Comparison of ENCODE assay signal across 17 cellular contexts in the genomic region with DNA sequence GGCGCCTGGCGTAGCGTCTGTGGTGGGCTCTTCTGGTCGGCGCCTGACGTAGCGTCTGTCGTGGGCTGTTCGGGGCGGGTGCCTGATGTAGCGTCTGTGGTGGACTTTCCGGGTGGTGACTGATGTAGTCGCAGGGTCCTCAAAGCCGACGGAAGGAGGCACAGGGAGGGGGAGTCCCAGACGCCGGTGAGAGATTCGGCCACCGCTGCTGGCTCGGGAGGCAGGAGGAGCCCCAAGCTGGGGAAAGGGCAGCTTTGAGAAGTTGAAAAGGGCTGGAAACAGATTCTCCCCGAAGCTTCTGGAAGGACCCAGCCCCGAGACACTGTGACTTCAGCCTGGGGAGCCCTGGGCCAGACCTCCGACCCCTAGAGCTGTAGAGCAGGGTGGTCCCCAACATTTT.
"Had no signal": no experiment of that assay in that cellular context is flagged by ENCODE, and none has a peak within 500 bp of the region (broad histone marks: within the 10 kb centered on the region; RNA-seq: fewer than 3 reads in every experiment).

No MANE protein-coding gene starts in this region.

- DNase-seq: activated naive CD4-positive, alpha-beta T cell treated with anti-CD3 and anti-CD28 coated beads for 36 hours; activated naive CD8-positive, alpha-beta T cell treated with anti-CD3 and anti-CD28 coated beads, Interleukin-2, amount 10 ng/mL, durations not matched to agents 7 days and 5 days; amniotic stem cell; cerebellar nuclear complex; cortex of kidney; endodermal cell; esophagus squamous epithelium; left cardiac atrium; mesendoderm; naive B cell; occipital lobe; retina; stimulated activated CD4-positive, alpha-beta T cell treated with anti-CD3 and anti-CD28 coated beads, Interleukin-12 subunit alpha, Interleukin-12 subunit beta, amount 100 ng/mL, for 4 hours; transverse colon; uterus had no signal

- ATAC-seq: gastrocnemius medialis, left cardiac atrium, WTC11 had no signal

- H3K4me1 ChIP-seq: esophagus squamous epithelium, gastrocnemius medialis, transverse colon, uterus had no signal

- H3K9me3 ChIP-seq: esophagus squamous epithelium, gastrocnemius medialis, transverse colon, uterus had no signal

- H3K4me3 ChIP-seq: esophagus squamous epithelium, gastrocnemius medialis, transverse colon, uterus had no signal

- H3K27me3 ChIP-seq: gastrocnemius medialis, transverse colon, uterus had no signal

- H3K36me3 ChIP-seq: esophagus squamous epithelium, gastrocnemius medialis, transverse colon, uterus had no signal

- H3K27ac ChIP-seq: esophagus squamous epithelium, gastrocnemius medialis, transverse colon, uterus had no signal
